Comparison of ENCODE assay signal across 39 cellular contexts in the genomic region with DNA sequence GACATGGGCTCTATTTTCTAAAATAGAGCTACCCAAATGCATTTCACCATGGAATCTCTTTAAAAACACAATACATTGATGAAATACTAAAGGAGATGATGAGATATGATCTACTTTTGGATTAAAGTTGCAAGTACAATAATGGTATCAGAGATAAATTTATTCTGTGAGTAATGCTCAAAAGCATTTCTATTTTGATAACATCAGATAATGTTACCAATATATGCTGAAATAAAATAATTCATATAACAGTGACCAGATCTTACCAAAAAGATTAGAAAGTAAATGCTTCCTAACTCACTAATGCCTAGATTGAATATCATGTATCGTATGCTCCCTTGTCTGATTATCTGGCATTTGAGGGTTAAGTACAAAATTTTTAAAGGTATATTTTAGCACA.
"Had no signal": no experiment of that assay in that cellular context is flagged by ENCODE, and none has a peak within 500 bp of the region (broad histone marks: within the 10 kb centered on the region; RNA-seq: fewer than 3 reads in every experiment).

No MANE protein-coding gene starts in this region.

- ATAC-seq: activated naive CD4-positive, alpha-beta T cell treated with anti-CD3 and anti-CD28 coated beads, Interleukin-2, amount 50 U/mL, for 72 hours; activated naive CD8-positive, alpha-beta T cell treated with anti-CD3 and anti-CD28 coated beads, Interleukin-2, amount 50 U/mL, for 24 hours; activated T-cell treated with anti-CD3 and anti-CD28 coated beads, Interleukin-2, amount 50 U/mL, for 4 hours; activated T-cell treated with anti-CD3 and anti-CD28 coated beads, Interleukin-2, amount 50 U/mL, for 72 hours; activated T-helper 17 cell treated with anti-CD3 and anti-CD28 coated beads, Interleukin-2, amount 50 U/mL, for 72 hours; body of pancreas had no signal

- H3K36me3 ChIP-seq: adrenal gland, ascending aorta, brain microvascular endothelial cell, breast epithelium, cardiac muscle cell had no signal

- H3K36me3 Mint-ChIP-seq: activated naive CD4-positive, alpha-beta T cell treated with anti-CD3 and anti-CD28 coated beads, Interleukin-2, amount 10 ng/mL, durations not matched to agents 7 days and 5 days; activated naive CD4-positive, alpha-beta T cell treated with anti-CD3 and anti-CD28 coated beads, Interleukin-2, amount 50 U/mL, for 24 hours; activated naive CD4-positive, alpha-beta T cell treated with anti-CD3 and anti-CD28 coated beads, Interleukin-2, amount 50 U/mL, for 72 hours; activated naive CD8-positive, alpha-beta T cell; activated naive CD8-positive, alpha-beta T cell treated with anti-CD3 and anti-CD28 coated beads for 36 hours; activated naive CD8-positive, alpha-beta T cell treated with anti-CD3 and anti-CD28 coated beads, Interleukin-2, amount 10 ng/mL, durations not matched to agents 7 days and 5 days had no signal

- H3K27me3 ChIP-seq: adrenal gland, ascending aorta, body of pancreas, brain microvascular endothelial cell, breast epithelium, cardiac muscle cell had no signal

- H3K27ac Mint-ChIP-seq: activated naive CD4-positive, alpha-beta T cell treated with anti-CD3 and anti-CD28 coated beads for 36 hours; activated naive CD4-positive, alpha-beta T cell treated with anti-CD3 and anti-CD28 coated beads, Interleukin-2, amount 10 ng/mL, durations not matched to agents 7 days and 5 days; activated naive CD4-positive, alpha-beta T cell treated with anti-CD3 and anti-CD28 coated beads, Interleukin-2, amount 50 U/mL, for 24 hours; activated naive CD4-positive, alpha-beta T cell treated with anti-CD3 and anti-CD28 coated beads, Interleukin-2, amount 50 U/mL, for 72 hours; activated naive CD8-positive, alpha-beta T cell; activated naive CD8-positive, alpha-beta T cell treated with anti-CD3 and anti-CD28 coated beads for 36 hours; activated naive CD8-positive, alpha-beta T cell treated with anti-CD3 and anti-CD28 coated beads, Interleukin-2, amount 10 ng/mL, durations not matched to agents 7 days and 5 days; activated naive CD8-positive, alpha-beta T cell treated with anti-CD3 and anti-CD28 coated beads, Interleukin-2, amount 50 U/mL, for 24 hours; activated T-cell treated with anti-CD3 and anti-CD28 coated beads, Interleukin-2, amount 50 U/mL, for 72 hours; activated T-helper 1 cell treated with anti-CD3 and anti-CD28 coated beads, Interleukin-12 subunit alpha, Interleukin-12 subunit beta, Interleukin-2, Interleukin-4 antibody, amounts not matched to agents 30 ng/mL and 10 ng/mL and 1 ng/mL, durations not matched to agents 14 hours and 24 hours and 36 hours; activated T-helper 17 cell treated with anti-CD3 and anti-CD28 coated beads, Interleukin-2, amount 50 U/mL, for 72 hours; activated T-helper 2 cell treated with anti-CD3 and anti-CD28 coated beads, Interferon-gamma antibody, Interleukin-2, Interleukin-4, amounts not matched to agents 10 μg/mL and 5 μg/mL and 100 μg/mL, durations not matched to agents 14 hours and 24 hours and 36 hours; brain had no signal

- H3K9me3 ChIP-seq: adrenal gland, ascending aorta, body of pancreas, breast epithelium had no signal

- H3K4me1 Mint-ChIP-seq: activated naive CD4-positive, alpha-beta T cell treated with anti-CD3 and anti-CD28 coated beads, Interleukin-2, amount 10 ng/mL, durations not matched to agents 7 days and 5 days; activated naive CD4-positive, alpha-beta T cell treated with anti-CD3 and anti-CD28 coated beads, Interleukin-2, amount 50 U/mL, for 24 hours; activated naive CD8-positive, alpha-beta T cell treated with anti-CD3 and anti-CD28 coated beads for 36 hours; activated naive CD8-positive, alpha-beta T cell treated with anti-CD3 and anti-CD28 coated beads, Interleukin-2, amount 10 ng/mL, durations not matched to agents 7 days and 5 days; activated naive CD8-positive, alpha-beta T cell treated with anti-CD3 and anti-CD28 coated beads, Interleukin-2, amount 50 U/mL, for 24 hours; activated T-helper 17 cell treated with anti-CD3 and anti-CD28 coated beads, Interleukin-2, amount 50 U/mL, for 72 hours; brain; central memory CD8-positive, alpha-beta T cell had no signal

- H3K4me3 Mint-ChIP-seq: activated naive CD4-positive, alpha-beta T cell treated with anti-CD3 and anti-CD28 coated beads for 36 hours; activated naive CD4-positive, alpha-beta T cell treated with anti-CD3 and anti-CD28 coated beads, Interleukin-2, amount 10 ng/mL, durations not matched to agents 7 days and 5 days; activated naive CD4-positive, alpha-beta T cell treated with anti-CD3 and anti-CD28 coated beads, Interleukin-2, amount 50 U/mL, for 24 hours; activated naive CD8-positive, alpha-beta T cell; activated naive CD8-positive, alpha-beta T cell treated with anti-CD3 and anti-CD28 coated beads for 36 hours; activated naive CD8-positive, alpha-beta T cell treated with anti-CD3 and anti-CD28 coated beads, Interleukin-2, amount 10 ng/mL, durations not matched to agents 7 days and 5 days; activated naive CD8-positive, alpha-beta T cell treated with anti-CD3 and anti-CD28 coated beads, Interleukin-2, amount 50 U/mL, for 24 hours; activated T-cell treated with anti-CD3 and anti-CD28 coated beads, Interleukin-2, amount 50 U/mL, for 4 hours; activated T-cell treated with anti-CD3 and anti-CD28 coated beads, Interleukin-2, amount 50 U/mL, for 72 hours; activated T-helper 1 cell treated with anti-CD3 and anti-CD28 coated beads, Interleukin-12 subunit alpha, Interleukin-12 subunit beta, Interleukin-2, Interleukin-4 antibody, amounts not matched to agents 30 ng/mL and 10 ng/mL and 1 ng/mL, durations not matched to agents 14 hours and 24 hours and 36 hours; activated T-helper 17 cell treated with anti-CD3 and anti-CD28 coated beads, Interleukin-2, amount 50 U/mL, for 72 hours; brain; central memory CD8-positive, alpha-beta T cell had no signal

- FAIRE-seq: astrocyte, bronchial epithelial cell, colon had no signal

- H3K27me3 Mint-ChIP-seq: activated naive CD4-positive, alpha-beta T cell treated with anti-CD3 and anti-CD28 coated beads, Interleukin-2, amount 10 ng/mL, durations not matched to agents 7 days and 5 days; activated naive CD4-positive, alpha-beta T cell treated with anti-CD3 and anti-CD28 coated beads, Interleukin-2, amount 50 U/mL, for 24 hours; activated naive CD8-positive, alpha-beta T cell; activated naive CD8-positive, alpha-beta T cell treated with anti-CD3 and anti-CD28 coated beads for 36 hours; activated naive CD8-positive, alpha-beta T cell treated with anti-CD3 and anti-CD28 coated beads, Interleukin-2, amount 10 ng/mL, durations not matched to agents 7 days and 5 days; activated naive CD8-positive, alpha-beta T cell treated with anti-CD3 and anti-CD28 coated beads, Interleukin-2, amount 50 U/mL, for 24 hours; activated T-helper 17 cell treated with anti-CD3 and anti-CD28 coated beads, Interleukin-2, amount 50 U/mL, for 72 hours; central memory CD8-positive, alpha-beta T cell had no signal

- DNase-seq: activated effector memory CD4-positive, alpha-beta T cell treated with anti-CD3 and anti-CD28 coated beads, Interleukin-2, amount 50 U/mL, for 16 hours; activated effector memory CD4-positive, alpha-beta T cell treated with Interleukin-2 at 50 U/mL for 16 hours; activated gamma-delta T cell; activated gamma-delta T cell treated with Interleukin-2 at 50 U/mL for 16 hours; activated naive CD4-positive, alpha-beta T cell; activated naive CD4-positive, alpha-beta T cell treated with anti-CD3 and anti-CD28 coated beads for 36 hours; activated naive CD4-positive, alpha-beta T cell treated with anti-CD3 and anti-CD28 coated beads, Interleukin-2, amount 10 ng/mL, durations not matched to agents 7 days and 5 days; activated naive CD4-positive, alpha-beta T cell treated with anti-CD3 and anti-CD28 coated beads, Interleukin-2, amount 50 U/mL, for 16 hours; activated naive CD4-positive, alpha-beta T cell treated with Interleukin-2 at 50 U/mL for 16 hours; activated naive CD8-positive, alpha-beta T cell treated with anti-CD3 and anti-CD28 coated beads for 36 hours; activated naive CD8-positive, alpha-beta T cell treated with anti-CD3 and anti-CD28 coated beads, Interleukin-2, amount 10 ng/mL, durations not matched to agents 7 days and 5 days; activated naive CD8-positive, alpha-beta T cell treated with anti-CD3 and anti-CD28 coated beads, Interleukin-2, amount 50 U/mL, for 24 hours; activated T-cell treated with anti-CD3 and anti-CD28 coated beads, Interleukin-2, amount 50 U/mL, for 4 hours; activated T-cell treated with anti-CD3 and anti-CD28 coated beads, Interleukin-2, amount 50 U/mL, for 48 hours; activated T-cell treated with anti-CD3 and anti-CD28 coated beads, Interleukin-2, amount 50 U/mL, for 72 hours; adrenal gland; amniotic stem cell; amygdala; anterior cingulate cortex; aorta; body of pancreas; brain microvascular endothelial cell; caudate nucleus; central memory CD4-positive, alpha-beta T cell; cerebellar nuclear complex had no signal

- H3K27ac ChIP-seq: adrenal gland, ascending aorta, body of pancreas, brain microvascular endothelial cell, breast epithelium, cardiac muscle cell had no signal

- H3K4me1 ChIP-seq: adrenal gland, ascending aorta, body of pancreas, breast epithelium had no signal

- H3K4me3 ChIP-seq: adrenal gland, ascending aorta, body of pancreas, breast epithelium, cardiac muscle cell had no signal
